ENCODE assay signal across 8 cellular contexts in the genomic region with DNA sequence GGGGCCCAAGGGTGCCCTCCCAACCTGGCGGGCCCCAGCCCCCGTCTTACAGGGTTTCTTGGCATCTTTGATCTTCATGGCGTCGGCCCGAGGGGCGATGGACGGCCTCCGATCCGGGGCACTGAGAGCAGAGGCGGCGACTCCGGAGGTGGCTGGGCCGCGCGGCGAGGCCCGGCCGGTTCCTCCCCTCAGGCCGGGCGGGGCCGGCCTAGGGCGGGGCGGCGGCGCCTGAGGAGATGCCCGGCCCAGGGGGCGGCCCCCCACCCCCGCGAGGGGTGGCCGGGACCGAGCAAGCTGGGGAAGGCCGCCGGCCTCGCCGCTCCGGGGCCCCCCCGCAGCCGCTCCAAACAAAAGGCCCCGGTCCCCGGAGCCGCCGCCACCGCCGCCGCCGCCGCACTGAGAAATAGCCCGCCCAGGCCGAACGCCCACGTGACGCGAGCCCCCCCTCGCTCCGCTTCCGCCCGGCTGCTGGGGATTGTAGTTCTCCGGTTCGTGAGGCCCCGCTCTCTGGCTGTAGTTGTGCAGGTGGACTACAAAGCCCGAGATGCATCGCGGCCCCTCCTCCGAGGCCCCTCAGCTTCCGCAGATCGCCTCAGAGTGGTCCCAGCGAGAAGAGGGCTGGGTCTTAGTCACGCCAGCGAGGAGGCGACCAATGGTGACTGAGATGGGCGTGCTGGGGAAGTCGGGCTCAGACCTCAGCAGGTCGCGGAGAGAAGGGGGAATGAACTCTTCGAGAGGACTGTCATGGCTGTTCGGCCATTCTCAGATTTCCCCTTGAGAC. TPM values are rescaled to one million over a fixed set of nuclear protein-coding genes. Genes with fewer than 3 reads are reported as not detected.
A peak's percentile ranks its signal among the peaks of the same experiment; 100 is the strongest.
DNase-seq lines count a peak whose midpoint lies in the region; ATAC-seq and FAIRE-seq lines count a peak whose summit lies in the region.

A gene (minus strand): TSS at position 163 of the 781 bp plus-strand sequence. CDS start 85 bp downstream, at position 78.

- peak within 1 kb of the TSS; percentile 75 to 98 for H3K4me3 ChIP-seq in muscle layer of colon (ENCODE audit: low read depth in 1 of 2, low read length in 2 of 2)

- peak; percentile 96 for DNase-seq in DMS79 (lab: John Stamatoyannopoulos, UW)
- DNase-seq in RCC 7860 (ENCODE audit: low spot score) = peak; percentile 98
- peak; percentile 97 to 98 for DNase-seq in activated T-cell treated with anti-CD3 and anti-CD28 coated beads, Interleukin-2, amount 50 U/mL, for 72 hours
- DNase-seq in stimulated activated CD8-positive, alpha-beta memory T cell treated with anti-CD3 and anti-CD28 coated beads, Interleukin-7, amount 100 ng/mL, for 24 hours (ENCODE audit: low read depth) = peak; percentile 94

- H3K9me3 ChIP-seq in KOPT-K1 (ENCODE audit: insufficient read depth, low read length, poor library complexity, severe bottlenecking) (peaks cover 17% of the 10 kb centered on the region), muscle layer of colon (ENCODE audit: low read length) (no peaks in the 10 kb centered on the region)

- H3K36me3 ChIP-seq in KOPT-K1 (ENCODE audit: insufficient read depth, low read length) (peaks cover 27% of the 10 kb centered on the region), muscle layer of colon (ENCODE audit: insufficient read depth, low read length) (no peaks in the 10 kb centered on the region)

- H3K36me3 Mint-ChIP-seq in activated T-cell treated with anti-CD3 and anti-CD28 coated beads, Interleukin-2, amount 50 U/mL, for 72 hours (ENCODE audit: insufficient read depth in 2 of 2) = peaks cover 4 to 8% of the 10 kb centered on the region in 2 donors

- ATAC-seq in GM21786 (IDR thresholded peaks at IDR 0.05; ENCODE audit: unreplicated experiment) (peak; percentile 92), esophagus mucosa (peak; percentile 99)
- peak; percentile 96 to 97 for ATAC-seq in activated T-cell treated with anti-CD3 and anti-CD28 coated beads, Interleukin-2, amount 50 U/mL, for 72 hours (replicated peaks in 1 of 2)

- H3K9ac ChIP-seq in muscle layer of colon (ENCODE audit: low read length) = peak within 1 kb of the TSS; percentile 86

- H3K4me1 ChIP-seq in muscle layer of colon (ENCODE audit: insufficient read depth, low read length) = peaks cover 21% of the 10 kb centered on the region

- peak within 1 kb of the TSS; percentile 98 for H3K27ac Mint-ChIP-seq in activated T-cell treated with anti-CD3 and anti-CD28 coated beads, Interleukin-2, amount 50 U/mL, for 72 hours

- no peaks in the 10 kb centered on the region for H3K27me3 ChIP-seq in muscle layer of colon (ENCODE audit: control insufficient read depth in 1 of 2, insufficient read depth in 2 of 2, low read length in 2 of 2)

- H3K9me3 Mint-ChIP-seq in activated T-cell treated with anti-CD3 and anti-CD28 coated beads, Interleukin-2, amount 50 U/mL, for 72 hours = peaks cover 0 to 2% of the 10 kb centered on the region in 2 donors

- H3K4me3 Mint-ChIP-seq in activated T-cell treated with anti-CD3 and anti-CD28 coated beads, Interleukin-2, amount 50 U/mL, for 72 hours = peak within 1 kb of the TSS; percentile 90 to 99

- peak; percentile 92 for FAIRE-seq in RCC 7860 (lab: Jason Lieb, UNC)

- no peaks in the 10 kb centered on the region for H3K27me3 Mint-ChIP-seq in activated T-cell treated with anti-CD3 and anti-CD28 coated beads, Interleukin-2, amount 50 U/mL, for 72 hours (ENCODE audit: low read depth)

- H3K27ac ChIP-seq in KOPT-K1 (ENCODE audit: low read depth, low read length, poor library complexity, severe bottlenecking) (peak within 1 kb of the TSS; percentile 81), muscle layer of colon (ENCODE audit: low read depth, low read length) (peak within 1 kb of the TSS; percentile 94)

- H3K4me1 Mint-ChIP-seq in activated T-cell treated with anti-CD3 and anti-CD28 coated beads, Interleukin-2, amount 50 U/mL, for 72 hours (ENCODE audit: low read depth) = peaks cover 51% of the 10 kb centered on the region

RNA-seq across cellular contexts. Expression of the gene that starts here (rescaled TPM):
- 10 to 100 TPM; 48.6 to 52.3 TPM for total RNA-seq in activated T-cell treated with anti-CD3 and anti-CD28 coated beads, Interleukin-2, amount 50 U/mL, for 72 hours
- total RNA-seq in esophagus mucosa = 57.7 TPM

Comparison
In these comparisons a context has a peak if more than half of its experiments do, and no peak if none do; other contexts are left out.
1. Peak in every context shown above with its lines: DNase-seq, ATAC-seq, H3K4me3 ChIP-seq and H3K27ac ChIP-seq.